In genomic region chr3:33636125-33636855, GRCh38 we compare ENCODE assay signal across 8 cellular contexts.
A peak's percentile ranks its signal among the peaks of the same experiment; 100 is the strongest.
DNase-seq lines count a peak whose midpoint lies in the region; ATAC-seq, FAIRE-seq and TF ChIP-seq lines count a peak whose summit lies in the region.

No MANE protein-coding gene starts in this region.

- no peaks in the 10 kb centered on the region for H3K4me1 ChIP-seq in kidney (ENCODE audit: control insufficient read depth in 1 of 2, insufficient read depth in 1 of 2, low read depth in 1 of 2, low read length in 2 of 2)
- H3K4me1 ChIP-seq in vagina: no peaks in the 10 kb centered on the region

- no peak overlapping the region for H3K27ac ChIP-seq in kidney (ENCODE audit: low read depth in 2 of 2, low read length in 2 of 2)
- H3K27ac ChIP-seq in vagina: no peak overlapping the region

- intact Hi-C loops in kidney (cut with DNase I) (loop anchor here (10.0 kb wide), 1 partner anchor 149 kb away; no protein-coding TSS in a partner anchor), vagina (cut with DNase I) (loop anchor here (5.0 kb wide), 1 partner anchor 151 kb away; no protein-coding TSS in a partner anchor)
- intact Hi-C loops in activated T-helper 2 cell treated with anti-CD3 and anti-CD28 coated beads, Interferon-gamma antibody, Interleukin-2, Interleukin-4, amounts not matched to agents 10 μg/mL and 5 μg/mL and 100 μg/mL, durations not matched to agents 14 hours and 24 hours and 36 hours (cut with micrococcal nuclease): loop anchor here (1.0 kb wide), 3 partner anchors 81 to 151 kb away; no protein-coding TSS in a partner anchor

- no peak for ATAC-seq in GM19035 (IDR thresholded peaks at IDR 0.05; ENCODE audit: unreplicated experiment)

- H3K36me3 ChIP-seq in kidney (ENCODE audit: control insufficient read depth in 1 of 2, insufficient read depth in 2 of 2, low read length in 2 of 2): peaks cover 0 to 3% of the 10 kb centered on the region in 2 donors
- peaks cover 0 to 5% of the 10 kb centered on the region in 2 donors for H3K36me3 ChIP-seq in vagina

- in situ Hi-C loops in ACHN (cut with HindIII; ENCODE audit: low pct_ligation_motif_present, low pct_unique_long_range_greater_than_20kb, low sequenced_read_pairs): no loop called here
- in situ Hi-C loops in astrocyte of the spinal cord (cut with HindIII; ENCODE audit: low sequenced_read_pairs): no loop called here

- H3K9ac ChIP-seq in kidney (ENCODE audit: low read length in 2 of 2): no peak overlapping the region

- no peaks in the 10 kb centered on the region for H3K27me3 ChIP-seq in vagina

- H3K9me3 ChIP-seq in kidney (ENCODE audit: control insufficient read depth in 1 of 2, low read length in 2 of 2) (no peaks in the 10 kb centered on the region), vagina (no peaks in the 10 kb centered on the region)

- peaks cover 6% of the 10 kb centered on the region for H3K4me1 Mint-ChIP-seq in activated T-helper 2 cell treated with anti-CD3 and anti-CD28 coated beads, Interferon-gamma antibody, Interleukin-2, Interleukin-4, amounts not matched to agents 10 μg/mL and 5 μg/mL and 100 μg/mL, durations not matched to agents 14 hours and 24 hours and 36 hours (ENCODE audit: low read depth)

- H3K4me3 ChIP-seq in astrocyte of the spinal cord (ENCODE audit: low read depth, low read length) (no peak overlapping the region), kidney (ENCODE audit: low read length in 2 of 2) (no peak overlapping the region), vagina (no peak overlapping the region)

- DNase-seq in ACHN (peak; percentile 56), NCI-H2227 treated with DMSO at 0.1 percent for 48 hours (lab: John Stamatoyannopoulos, UW) (peak; percentile 37), astrocyte of the spinal cord (ENCODE audit: low read depth, low spot score) (peak; percentile 82), kidney (no peak), vagina (ENCODE audit: extremely low spot score in 2 of 2) (no peak)
- DNase-seq in activated T-helper 2 cell treated with anti-CD3 and anti-CD28 coated beads, Interferon-gamma antibody, Interleukin-2, Interleukin-4, amounts not matched to agents 10 μg/mL and 5 μg/mL and 100 μg/mL, durations not matched to agents 14 hours and 24 hours and 36 hours (ENCODE audit: low spot score): no peak

- TF ChIP-seq CTCF in GM12873 (IDR thresholded peaks at IDR 0.05; ENCODE audit: insufficient read depth, low read depth, low read length, missing control alignments) (peak; percentile 56), astrocyte of the spinal cord (IDR thresholded peaks at IDR 0.05; ENCODE audit: low read depth, low read length) (peak; percentile 58), kidney (IDR thresholded peaks at IDR 0.05; ENCODE audit: borderline replicate concordance, extremely low read depth, insufficient read depth) (peak; percentile 45), vagina (IDR thresholded peaks at IDR 0.05) (peak in 2 of 3 experiments; percentile 21 to 59)

- no peak for TF ChIP-seq POLR2A in vagina (IDR thresholded peaks at IDR 0.05)

- H3K9me3 Mint-ChIP-seq in activated T-helper 2 cell treated with anti-CD3 and anti-CD28 coated beads, Interferon-gamma antibody, Interleukin-2, Interleukin-4, amounts not matched to agents 10 μg/mL and 5 μg/mL and 100 μg/mL, durations not matched to agents 14 hours and 24 hours and 36 hours: no peaks in the 10 kb centered on the region

- peak; percentile 89 for FAIRE-seq in kidney (lab: Jason Lieb, UNC)

- no peaks in the 10 kb centered on the region for H3K36me3 Mint-ChIP-seq in activated T-helper 2 cell treated with anti-CD3 and anti-CD28 coated beads, Interferon-gamma antibody, Interleukin-2, Interleukin-4, amounts not matched to agents 10 μg/mL and 5 μg/mL and 100 μg/mL, durations not matched to agents 14 hours and 24 hours and 36 hours (ENCODE audit: low read depth)

- no peak overlapping the region for H3K27ac Mint-ChIP-seq in activated T-helper 2 cell treated with anti-CD3 and anti-CD28 coated beads, Interferon-gamma antibody, Interleukin-2, Interleukin-4, amounts not matched to agents 10 μg/mL and 5 μg/mL and 100 μg/mL, durations not matched to agents 14 hours and 24 hours and 36 hours

- H3K4me3 Mint-ChIP-seq in activated T-helper 2 cell treated with anti-CD3 and anti-CD28 coated beads, Interferon-gamma antibody, Interleukin-2, Interleukin-4, amounts not matched to agents 10 μg/mL and 5 μg/mL and 100 μg/mL, durations not matched to agents 14 hours and 24 hours and 36 hours (ENCODE audit: low read depth): no peak overlapping the region

- H3K27me3 Mint-ChIP-seq in activated T-helper 2 cell treated with anti-CD3 and anti-CD28 coated beads, Interferon-gamma antibody, Interleukin-2, Interleukin-4, amounts not matched to agents 10 μg/mL and 5 μg/mL and 100 μg/mL, durations not matched to agents 14 hours and 24 hours and 36 hours (ENCODE audit: low read depth): no peaks in the 10 kb centered on the region

Comparison
In these comparisons a context has a peak if more than half of its experiments do, and no peak if none do; other contexts are left out.
1. DNase-seq: peak in ACHN (single experiment), NCI-H2227 treated with DMSO at 0.1 percent for 48 hours (single experiment) and astrocyte of the spinal cord (single experiment); none in kidney (single experiment), vagina (0 of 2) and activated T-helper 2 cell treated with anti-CD3 and anti-CD28 coated beads, Interferon-gamma antibody, Interleukin-2, Interleukin-4, amounts not matched to agents 10 μg/mL and 5 μg/mL and 100 μg/mL, durations not matched to agents 14 hours and 24 hours and 36 hours (single experiment).
2. Peak in every context shown above with its lines, with median percentiles within 50 percentile points of each other: CTCF ChIP-seq.